20 cellular contexts compared by ENCODE assay signal in the genomic region with DNA sequence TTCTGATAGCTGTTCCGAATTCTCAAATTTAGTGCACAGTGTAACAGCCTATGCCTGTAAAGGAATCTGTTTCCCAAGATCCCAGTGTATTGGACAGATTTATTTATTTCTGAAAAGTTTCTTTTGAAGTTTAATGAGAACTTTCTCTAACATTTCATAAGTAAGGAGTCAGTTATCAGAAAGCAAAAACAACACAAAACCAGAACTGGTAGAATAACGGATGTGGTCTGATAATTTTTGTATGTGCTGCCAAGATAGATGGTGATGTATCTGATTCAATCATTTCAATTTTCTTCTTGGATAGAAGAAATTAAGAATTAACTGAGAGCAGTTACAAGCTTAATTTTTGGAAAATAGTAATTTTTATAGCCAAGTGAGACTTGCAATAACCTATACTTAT.
DNase-seq lines count a peak whose midpoint lies in the region; ATAC-seq and TF ChIP-seq lines count a peak whose summit lies in the region.
"Had no signal": no experiment of that assay in that cellular context is flagged by ENCODE, and none has a peak within 500 bp of the region (broad histone marks: within the 10 kb centered on the region; RNA-seq: fewer than 3 reads in every experiment).

No MANE protein-coding gene starts in this region.

- DNase-seq in CD4-positive, CD25-positive, alpha-beta regulatory T cell = peak in 2 of 3 donors; percentile 60 to 69
- peak in 4 of 5 donors; percentile 15 to 37 (median 28) for DNase-seq in CD4-positive, alpha-beta memory T cell
- no peak for DNase-seq in T-helper 17 cell
- DNase-seq in activated naive CD8-positive, alpha-beta T cell treated with anti-CD3 and anti-CD28 coated beads, Interleukin-2, amount 50 U/mL, for 24 hours = no peak
- no peak for DNase-seq in SK-N-DZ (ENCODE audit: low spot score)
- no peak for DNase-seq in chondrocyte (ENCODE audit: low spot score)
- DNase-seq in NCI-H446 (lab: John Stamatoyannopoulos, UW) = no peak
- DNase-seq: activated CD4-positive, alpha-beta T cell treated with anti-CD3 and anti-CD28 coated beads, Interleukin-2, amount 50 U/mL, for 48 hours; activated CD8-positive, alpha-beta memory T cell treated with anti-CD3 and anti-CD28 coated beads, Interleukin-2, amount 50 U/mL, for 48 hours; DMS 273 treated with DMSO at 0.1 percent for 48 hours; KBM-7; left ventricle myocardium inferior; NCI-H1436; NCI-H2081 treated with DMSO at 0.1 percent for 48 hours; SK-N-SH; stimulated activated CD4-positive, alpha-beta T cell treated with anti-CD3 and anti-CD28 coated beads, Interleukin-4, amount 100 ng/mL, for 4 hours; stimulated activated naive B cell treated with anti-CD40 and anti-IgM and Interleukin-4, amounts not matched to agents 10 μg/mL and 1 μg/mL and 100 μg/mL, for 72 hours; testis had no signal

- H3K27ac Mint-ChIP-seq in CD4-positive, CD25-positive, alpha-beta regulatory T cell = peak overlapping the region; percentile 93 to 100 (median 95)
- peak overlapping the region; percentile 70 to 98 (median 89) for H3K27ac Mint-ChIP-seq in CD4-positive, alpha-beta memory T cell
- H3K27ac Mint-ChIP-seq in T-helper 17 cell (peak overlapping the region; percentile 86), chondrocyte (ENCODE audit: unreplicated experiment) (no peak overlapping the region)
- H3K27ac Mint-ChIP-seq in activated naive CD8-positive, alpha-beta T cell treated with anti-CD3 and anti-CD28 coated beads, Interleukin-2, amount 50 U/mL, for 24 hours = peak overlapping the region; percentile 50
- H3K27ac Mint-ChIP-seq: stimulated activated naive B cell treated with anti-CD40 and anti-IgM and Interleukin-4, amounts not matched to agents 10 μg/mL and 1 μg/mL and 100 μg/mL, for 72 hours had no signal

- CTCF ChIA-PET in CD4-positive, alpha-beta memory T cell (lab: Charles Lee; ENCODE audit: partially characterized antibody) = interaction anchor here (1.5 to 1.8 kb wide), 2 partner anchors 64 to 66 kb away, joined by 3 to 7 read pairs; no protein-coding TSS in a partner anchor

- H3K4me1 ChIP-seq in CD4-positive, CD25-positive, alpha-beta regulatory T cell (ENCODE audit: control insufficient read depth, insufficient read depth, low read length, poor library complexity, severe bottlenecking) = peaks cover 44% of the 10 kb centered on the region
- peaks cover 46% of the 10 kb centered on the region for H3K4me1 ChIP-seq in CD4-positive, alpha-beta memory T cell (ENCODE audit: insufficient read depth, low read length)
- H3K4me1 ChIP-seq: left ventricle myocardium inferior, testis had no signal

- H3K36me3 ChIP-seq in CD4-positive, CD25-positive, alpha-beta regulatory T cell (ENCODE audit: control insufficient read depth, insufficient read depth, low read length) = no peaks in the 10 kb centered on the region
- H3K36me3 ChIP-seq in CD4-positive, alpha-beta memory T cell (ENCODE audit: insufficient read depth, low read length) = no peaks in the 10 kb centered on the region
- H3K36me3 ChIP-seq: left ventricle myocardium inferior had no signal

- no peak for TF ChIP-seq CTCF in chondrocyte (IDR thresholded peaks at IDR 0.05)

- H3K27me3 Mint-ChIP-seq in CD4-positive, CD25-positive, alpha-beta regulatory T cell = no peaks in the 10 kb centered on the region
- no peaks in the 10 kb centered on the region for H3K27me3 Mint-ChIP-seq in CD4-positive, alpha-beta memory T cell
- H3K27me3 Mint-ChIP-seq in T-helper 17 cell (no peaks in the 10 kb centered on the region), chondrocyte (ENCODE audit: low read depth) (peaks cover 3% of the 10 kb centered on the region)
- no peaks in the 10 kb centered on the region for H3K27me3 Mint-ChIP-seq in activated naive CD8-positive, alpha-beta T cell treated with anti-CD3 and anti-CD28 coated beads, Interleukin-2, amount 50 U/mL, for 24 hours
- H3K27me3 Mint-ChIP-seq: central memory CD8-positive, alpha-beta T cell had no signal

- intact Hi-C loops in CD4-positive, alpha-beta memory T cell (cut with micrococcal nuclease) = loop anchor here (1.0 to 5.0 kb wide), 2 partner anchors 9 to 66 kb away; no protein-coding TSS in a partner anchor

- no peaks in the 10 kb centered on the region for H3K27me3 ChIP-seq in CD4-positive, CD25-positive, alpha-beta regulatory T cell (ENCODE audit: control insufficient read depth, insufficient read depth, low read length)
- no peaks in the 10 kb centered on the region for H3K27me3 ChIP-seq in CD4-positive, alpha-beta memory T cell (ENCODE audit: insufficient read depth, low read length)
- H3K27me3 ChIP-seq: testis had no signal

- POLR2A ChIA-PET in CD4-positive, alpha-beta memory T cell (lab: Charles Lee; ENCODE audit: partially characterized antibody) = interaction anchor here (0.6 to 2.2 kb wide), 6 partner anchors 9 to 41 kb away, joined by 3 to 15 read pairs (median 4); no protein-coding TSS in a partner anchor

- H3K4me1 Mint-ChIP-seq in CD4-positive, CD25-positive, alpha-beta regulatory T cell = peaks cover 23 to 65% (median 44%) of the 10 kb centered on the region in 4 donors
- H3K4me1 Mint-ChIP-seq in CD4-positive, alpha-beta memory T cell = peaks cover 21 to 36% (median 31%) of the 10 kb centered on the region in 4 donors
- H3K4me1 Mint-ChIP-seq in T-helper 17 cell (peaks cover 19% of the 10 kb centered on the region), chondrocyte (ENCODE audit: low read depth) (no peaks in the 10 kb centered on the region)
- H3K4me1 Mint-ChIP-seq in activated naive CD8-positive, alpha-beta T cell treated with anti-CD3 and anti-CD28 coated beads, Interleukin-2, amount 50 U/mL, for 24 hours = peaks cover 53% of the 10 kb centered on the region
- H3K4me1 Mint-ChIP-seq: central memory CD8-positive, alpha-beta T cell had no signal

- peaks cover 0 to 3% of the 10 kb centered on the region in 2 experiments for H3K9me3 ChIP-seq in CD4-positive, CD25-positive, alpha-beta regulatory T cell (ENCODE audit: control insufficient read depth in 2 of 2, low read length in 2 of 2)
- no peaks in the 10 kb centered on the region for H3K9me3 ChIP-seq in CD4-positive, alpha-beta memory T cell (ENCODE audit: control insufficient read depth in 1 of 2, low read length in 2 of 2)
- no peaks in the 10 kb centered on the region for H3K9me3 ChIP-seq in T-helper 17 cell (ENCODE audit: control insufficient read depth, low read length, poor library complexity, severe bottlenecking)
- H3K9me3 ChIP-seq: SK-N-SH, testis had no signal

- ATAC-seq in CD4-positive, CD25-positive, alpha-beta regulatory T cell (ENCODE audit: low read depth in 2 of 2) = peak; percentile 54 to 66
- ATAC-seq in T-helper 17 cell = peak; percentile 36
- no peak for ATAC-seq in activated naive CD8-positive, alpha-beta T cell treated with anti-CD3 and anti-CD28 coated beads, Interleukin-2, amount 50 U/mL, for 24 hours
- ATAC-seq: stimulated activated naive B cell treated with anti-CD40 and anti-IgM and Interleukin-4, amounts not matched to agents 10 μg/mL and 1 μg/mL and 100 μg/mL, for 72 hours had no signal

- H3K4me3 ChIP-seq in CD4-positive, CD25-positive, alpha-beta regulatory T cell (ENCODE audit: low read depth, low read length) = peak overlapping the region; percentile 45
- H3K4me3 ChIP-seq in CD4-positive, alpha-beta memory T cell (ENCODE audit: low read length in 2 of 2) = no peak overlapping the region
- H3K4me3 ChIP-seq: left ventricle myocardium inferior, testis had no signal

- peaks cover 4% of the 10 kb centered on the region for H3K36me3 Mint-ChIP-seq in CD4-positive, CD25-positive, alpha-beta regulatory T cell
- no peaks in the 10 kb centered on the region for H3K36me3 Mint-ChIP-seq in CD4-positive, alpha-beta memory T cell
- H3K36me3 Mint-ChIP-seq in T-helper 17 cell (ENCODE audit: low read depth) (no peaks in the 10 kb centered on the region), chondrocyte (ENCODE audit: low read depth) (no peaks in the 10 kb centered on the region)
- H3K36me3 Mint-ChIP-seq in activated naive CD8-positive, alpha-beta T cell treated with anti-CD3 and anti-CD28 coated beads, Interleukin-2, amount 50 U/mL, for 24 hours (ENCODE audit: low read depth) = no peaks in the 10 kb centered on the region
- H3K36me3 Mint-ChIP-seq: stimulated activated naive B cell treated with anti-CD40 and anti-IgM and Interleukin-4, amounts not matched to agents 10 μg/mL and 1 μg/mL and 100 μg/mL, for 72 hours had no signal

- peaks cover 0 to 9% (median 5%) of the 10 kb centered on the region in 7 donors for H3K9me3 Mint-ChIP-seq in CD4-positive, CD25-positive, alpha-beta regulatory T cell
- peaks cover 0 to 3% (median 3%) of the 10 kb centered on the region in 8 donors for H3K9me3 Mint-ChIP-seq in CD4-positive, alpha-beta memory T cell
- no peaks in the 10 kb centered on the region for H3K9me3 Mint-ChIP-seq in activated naive CD8-positive, alpha-beta T cell treated with anti-CD3 and anti-CD28 coated beads, Interleukin-2, amount 50 U/mL, for 24 hours
- H3K9me3 Mint-ChIP-seq in chondrocyte (ENCODE audit: low read depth) = peaks cover 5% of the 10 kb centered on the region

- peak overlapping the region; percentile 77 for H3K27ac ChIP-seq in CD4-positive, CD25-positive, alpha-beta regulatory T cell (ENCODE audit: insufficient read depth, low read length, poor library complexity, severe bottlenecking)
- peak overlapping the region; percentile 10 for H3K27ac ChIP-seq in CD4-positive, alpha-beta memory T cell (ENCODE audit: low read depth, low read length)
- H3K27ac ChIP-seq: C4-2B, left ventricle myocardium inferior, testis had no signal

- peak overlapping the region; percentile 55 to 87 (median 74) for H3K4me3 Mint-ChIP-seq in CD4-positive, CD25-positive, alpha-beta regulatory T cell
- peak overlapping the region in 6 of 8 donors; percentile 19 to 73 (median 56) for H3K4me3 Mint-ChIP-seq in CD4-positive, alpha-beta memory T cell
- H3K4me3 Mint-ChIP-seq in T-helper 17 cell (peak overlapping the region; percentile 10), chondrocyte (ENCODE audit: unreplicated experiment) (no peak overlapping the region)
- peak overlapping the region; percentile 51 for H3K4me3 Mint-ChIP-seq in activated naive CD8-positive, alpha-beta T cell treated with anti-CD3 and anti-CD28 coated beads, Interleukin-2, amount 50 U/mL, for 24 hours
- H3K4me3 Mint-ChIP-seq: central memory CD8-positive, alpha-beta T cell; stimulated activated naive B cell treated with anti-CD40 and anti-IgM and Interleukin-4, amounts not matched to agents 10 μg/mL and 1 μg/mL and 100 μg/mL, for 72 hours had no signal

Comparison
In these comparisons a context has a peak if more than half of its experiments do, and no peak if none do; other contexts are left out.
1. DNase-seq: peak in CD4-positive, CD25-positive, alpha-beta regulatory T cell (2 of 3) and CD4-positive, alpha-beta memory T cell (4 of 5); none in T-helper 17 cell (0 of 3), activated naive CD8-positive, alpha-beta T cell treated with anti-CD3 and anti-CD28 coated beads, Interleukin-2, amount 50 U/mL, for 24 hours (single experiment), SK-N-DZ (single experiment), chondrocyte (single experiment) and NCI-H446 (0 of 2).